31 cellular contexts compared by ENCODE assay signal in the genomic region with DNA sequence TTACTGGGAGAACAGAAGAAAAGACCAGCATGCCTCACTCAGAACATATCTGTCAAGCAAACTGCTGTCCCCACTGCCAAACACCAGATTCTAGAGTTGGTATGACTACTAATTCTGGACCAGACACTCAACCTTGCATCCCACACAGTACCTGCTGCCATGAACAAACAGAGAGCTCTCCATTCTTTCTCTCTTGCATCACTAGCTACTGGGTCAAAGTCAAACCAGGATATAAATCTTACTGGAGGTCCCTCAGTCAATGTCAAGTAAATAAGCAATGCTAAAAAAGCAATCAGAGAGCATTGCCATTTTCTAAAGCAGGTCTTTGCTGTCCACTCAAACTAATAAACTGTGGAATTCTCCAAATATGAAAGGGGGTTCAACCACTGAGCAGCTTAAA.
"Had no signal": no experiment of that assay in that cellular context is flagged by ENCODE, and none has a peak within 500 bp of the region (broad histone marks: within the 10 kb centered on the region; RNA-seq: fewer than 3 reads in every experiment).

No MANE protein-coding gene starts in this region.

- H3K4me1 ChIP-seq: heart left ventricle had no signal

- H3K36me3 ChIP-seq: brain microvascular endothelial cell, heart left ventricle, WERI-Rb-1 had no signal

- H3K27me3 ChIP-seq: brain microvascular endothelial cell had no signal

- DNase-seq: activated B cell treated with CpG ODN at 0.5 μM for 24 hours; activated CD4-positive, alpha-beta memory T cell treated with anti-CD3 and anti-CD28 coated beads for 36 hours; activated CD4-positive, alpha-beta T cell treated with anti-CD3 and anti-CD28 coated beads for 48 hours; activated CD4-positive, alpha-beta T cell treated with anti-CD3 and anti-CD28 coated beads, Interleukin-2, amount 50 U/mL, for 1 hour; activated CD8-positive, alpha-beta memory T cell treated with anti-CD3 and anti-CD28 coated beads, Interleukin-2, amount 10 ng/mL, durations not matched to agents 7 days and 5 days; activated CD8-positive, alpha-beta memory T cell treated with anti-CD3 and anti-CD28 coated beads, Interleukin-2, amount 50 U/mL, for 4 hours; activated CD8-positive, alpha-beta T cell treated with anti-CD3 and anti-CD28 coated beads, Interleukin-2, amount 10 ng/mL, durations not matched to agents 7 days and 5 days; activated effector memory CD4-positive, alpha-beta T cell treated with Interleukin-2 at 50 U/mL for 16 hours; activated gamma-delta T cell treated with Interleukin-2 at 50 U/mL for 16 hours; activated naive CD4-positive, alpha-beta T cell treated with anti-CD3 and anti-CD28 coated beads, Interleukin-2, amount 50 U/mL, for 16 hours; activated naive CD4-positive, alpha-beta T cell treated with Interleukin-2 at 50 U/mL for 16 hours; activated T-cell treated with anti-CD3 and anti-CD28 coated beads, Interleukin-2, amount 50 U/mL, for 1 hour; activated T-cell treated with anti-CD3 and anti-CD28 coated beads, Interleukin-2, amount 50 U/mL, for 72 hours; amniotic stem cell; anterior cingulate cortex; brain microvascular endothelial cell; dorsolateral prefrontal cortex; effector memory CD4-positive, alpha-beta T cell; endodermal cell; foreskin fibroblast; heart left ventricle; T-helper 1 cell; T-helper 17 cell; T1000; WERI-Rb-1 had no signal

- H3K9me3 Mint-ChIP-seq: activated B cell treated with CpG ODN at 0.5 μM for 24 hours; activated CD4-positive, alpha-beta memory T cell treated with anti-CD3 and anti-CD28 coated beads for 36 hours; activated T-cell treated with anti-CD3 and anti-CD28 coated beads, Interleukin-2, amount 50 U/mL, for 72 hours; activated T-helper 17 cell treated with anti-CD3 and anti-CD28 coated beads, Interleukin-2, amount 50 U/mL, for 72 hours; dendritic cell treated with granulocyte-macrophage colony-stimulating factor and Interleukin-4, amounts not matched to agents 40 ng/mL and 50 ng/mL, for 4 days; endodermal cell; T-helper 2 cell treated with Interferon-gamma antibody and Interleukin-4, amounts not matched to agents 5 μg/mL and 100 μg/mL, for 36 hours had no signal

- H3K9me3 ChIP-seq: heart left ventricle had no signal

- H3K4me3 Mint-ChIP-seq: activated B cell treated with CpG ODN at 0.5 μM for 24 hours; activated CD4-positive, alpha-beta memory T cell treated with anti-CD3 and anti-CD28 coated beads for 36 hours; activated CD8-positive, alpha-beta memory T cell treated with anti-CD3 and anti-CD28 coated beads, Interleukin-2, amount 10 ng/mL, durations not matched to agents 7 days and 5 days; activated CD8-positive, alpha-beta T cell treated with anti-CD3 and anti-CD28 coated beads, Interleukin-2, amount 10 ng/mL, durations not matched to agents 7 days and 5 days; activated naive CD8-positive, alpha-beta T cell; activated T-cell treated with anti-CD3 and anti-CD28 coated beads, Interleukin-2, amount 50 U/mL, for 72 hours; activated T-helper 17 cell treated with anti-CD3 and anti-CD28 coated beads, Interleukin-2, amount 50 U/mL, for 72 hours; central memory CD8-positive, alpha-beta T cell; dendritic cell treated with granulocyte-macrophage colony-stimulating factor and Interleukin-4, amounts not matched to agents 40 ng/mL and 50 ng/mL, for 4 days; endodermal cell; T-helper 17 cell; T-helper 2 cell treated with Interferon-gamma antibody and Interleukin-4, amounts not matched to agents 5 μg/mL and 100 μg/mL, for 36 hours had no signal

- H3K27ac ChIP-seq: brain microvascular endothelial cell, coronary artery, dorsolateral prefrontal cortex, heart left ventricle, WERI-Rb-1 had no signal

- H3K4me1 Mint-ChIP-seq: activated B cell treated with CpG ODN at 0.5 μM for 24 hours; activated CD8-positive, alpha-beta memory T cell treated with anti-CD3 and anti-CD28 coated beads, Interleukin-2, amount 10 ng/mL, durations not matched to agents 7 days and 5 days; activated T-helper 17 cell treated with anti-CD3 and anti-CD28 coated beads, Interleukin-2, amount 50 U/mL, for 72 hours; central memory CD8-positive, alpha-beta T cell; endodermal cell; T-helper 17 cell had no signal

- H3K4me3 ChIP-seq: coronary artery, dorsolateral prefrontal cortex, heart left ventricle had no signal

- H3K27me3 Mint-ChIP-seq: activated B cell treated with CpG ODN at 0.5 μM for 24 hours; activated CD8-positive, alpha-beta memory T cell treated with anti-CD3 and anti-CD28 coated beads, Interleukin-2, amount 10 ng/mL, durations not matched to agents 7 days and 5 days; activated T-helper 17 cell treated with anti-CD3 and anti-CD28 coated beads, Interleukin-2, amount 50 U/mL, for 72 hours; central memory CD8-positive, alpha-beta T cell; dendritic cell treated with granulocyte-macrophage colony-stimulating factor and Interleukin-4, amounts not matched to agents 40 ng/mL and 50 ng/mL, for 4 days had no signal

- H3K36me3 Mint-ChIP-seq: activated CD4-positive, alpha-beta memory T cell treated with anti-CD3 and anti-CD28 coated beads for 36 hours; activated CD8-positive, alpha-beta memory T cell treated with anti-CD3 and anti-CD28 coated beads, Interleukin-2, amount 10 ng/mL, durations not matched to agents 7 days and 5 days; activated naive CD8-positive, alpha-beta T cell had no signal

- H3K27ac Mint-ChIP-seq: activated B cell treated with CpG ODN at 0.5 μM for 24 hours; activated CD4-positive, alpha-beta memory T cell treated with anti-CD3 and anti-CD28 coated beads for 36 hours; activated CD8-positive, alpha-beta memory T cell treated with anti-CD3 and anti-CD28 coated beads, Interleukin-2, amount 10 ng/mL, durations not matched to agents 7 days and 5 days; activated CD8-positive, alpha-beta T cell treated with anti-CD3 and anti-CD28 coated beads, Interleukin-2, amount 10 ng/mL, durations not matched to agents 7 days and 5 days; activated naive CD8-positive, alpha-beta T cell; activated T-cell treated with anti-CD3 and anti-CD28 coated beads, Interleukin-2, amount 50 U/mL, for 72 hours; activated T-helper 17 cell treated with anti-CD3 and anti-CD28 coated beads, Interleukin-2, amount 50 U/mL, for 72 hours; dendritic cell treated with granulocyte-macrophage colony-stimulating factor and Interleukin-4, amounts not matched to agents 40 ng/mL and 50 ng/mL, for 4 days; endodermal cell; T-helper 17 cell; T-helper 2 cell treated with Interferon-gamma antibody and Interleukin-4, amounts not matched to agents 5 μg/mL and 100 μg/mL, for 36 hours had no signal
